In the genomic region with DNA sequence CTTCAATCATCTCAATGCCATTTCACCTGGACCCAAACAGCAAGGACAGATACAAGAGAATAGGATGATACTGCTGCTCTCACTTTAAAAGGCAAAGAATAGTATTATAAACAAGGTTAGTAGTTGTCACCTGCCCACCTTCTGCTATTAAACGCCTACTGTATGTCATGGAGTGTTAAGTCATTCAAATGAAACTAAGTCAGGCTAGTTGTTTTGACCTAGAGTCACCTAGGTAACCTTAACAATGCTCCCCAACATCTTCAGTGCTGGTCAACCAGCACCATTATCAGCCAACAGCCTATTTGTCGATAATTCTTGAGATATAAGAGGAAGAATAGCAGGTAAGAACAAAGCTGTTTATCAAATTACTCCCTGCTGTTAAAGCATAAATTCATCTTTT, we compare ENCODE assay signal across 1 cellular context.
TF ChIP-seq lines count a peak whose summit lies in the region.

No MANE protein-coding gene starts in this region.

TF ChIP-seq in GM12878, 131 proteins besides CTCF, POLR2A, EP300 and RAD21:
- TF ChIP-seq ZZZ3 (IDR thresholded peaks at IDR 0.05; ENCODE audit: control insufficient read depth, insufficient read length, low read depth): no peak
- TF ChIP-seq BCLAF1 (IDR thresholded peaks at IDR 0.05): no peak
- no peak for TF ChIP-seq HDAC6 (IDR thresholded peaks at IDR 0.05; ENCODE audit: unreplicated experiment)
- TF ChIP-seq CBFB (IDR thresholded peaks at IDR 0.05; ENCODE audit: low read depth): no peak
- no peak for TF ChIP-seq MEF2A (IDR thresholded peaks at IDR 0.05; ENCODE audit: insufficient read depth, low read depth, low read length)
- TF ChIP-seq CBX3 (IDR thresholded peaks at IDR 0.05; ENCODE audit: borderline replicate concordance, low read depth): no peak
- no peak for TF ChIP-seq IKZF1 (conservative IDR thresholded peaks at IDR 0.05)
- no peak for TF ChIP-seq ATF7 (IDR thresholded peaks at IDR 0.05; ENCODE audit: low read depth)
- no peak for TF ChIP-seq ZNF274 (IDR thresholded peaks at IDR 0.05; ENCODE audit: insufficient read depth, insufficient read length)
- no peak for TF ChIP-seq MTA3 (IDR thresholded peaks at IDR 0.05; ENCODE audit: borderline replicate concordance, low read length)
- TF ChIP-seq POLR2AphosphoS2 (IDR thresholded peaks at IDR 0.05; ENCODE audit: low read depth, low read length): no peak
- no peak for TF ChIP-seq BHLHE40 (IDR thresholded peaks at IDR 0.05; ENCODE audit: borderline replicate concordance in 1 of 2, low read depth in 2 of 2, low read length in 1 of 2)
- TF ChIP-seq FOXM1 (IDR thresholded peaks at IDR 0.05; ENCODE audit: low read depth, low read length): no peak
